Comparison of ENCODE assay signal across 29 cellular contexts in the genomic region with DNA sequence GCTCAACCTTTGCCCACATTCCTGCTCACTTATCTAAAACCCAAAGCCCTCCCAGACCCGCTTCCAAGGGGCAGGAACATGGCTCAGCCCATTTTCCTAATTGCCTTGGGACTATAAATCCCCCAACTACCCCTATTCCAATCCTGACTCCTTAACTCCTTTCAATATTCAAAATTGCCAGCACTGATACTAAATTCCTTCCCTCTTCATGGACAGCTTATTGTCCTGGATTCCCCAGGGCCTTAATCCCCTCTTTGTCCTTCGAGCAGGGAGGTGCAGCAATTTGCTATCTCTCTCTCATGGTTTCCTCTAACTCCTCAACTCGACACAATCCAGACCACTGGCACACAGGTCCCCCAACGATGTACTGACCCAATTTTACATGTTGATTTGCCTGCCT.
DNase-seq lines count a peak whose midpoint lies in the region; ATAC-seq, FAIRE-seq and TF ChIP-seq lines count a peak whose summit lies in the region.
"Had no signal": no experiment of that assay in that cellular context is flagged by ENCODE, and none has a peak within 500 bp of the region (broad histone marks: within the 10 kb centered on the region; RNA-seq: fewer than 3 reads in every experiment).

No MANE protein-coding gene starts in this region.

- TF ChIP-seq POLR2A in HepG2 (IDR thresholded peaks at IDR 0.05; ENCODE audit: insufficient read depth in 1 of 2, low read depth in 2 of 2, low read length in 2 of 2), result no peak
- TF ChIP-seq POLR2A in right lobe of liver (IDR thresholded peaks at IDR 0.05), result no peak
- TF ChIP-seq POLR2A in H1 (IDR thresholded peaks at IDR 0.05; ENCODE audit: control extremely low read depth in 1 of 2, low read depth in 2 of 2, low read length in 2 of 2), result no peak
- TF ChIP-seq POLR2A in GM12892 (IDR thresholded peaks at IDR 0.05; ENCODE audit: low read depth, low read length), result no peak

- no peak overlapping the region for H3K4me3 Mint-ChIP-seq in stimulated activated effector memory CD8-positive, alpha-beta T cell treated with anti-CD3 and anti-CD28 coated beads, Interleukin-12 subunit alpha, Interleukin-12 subunit beta, amount 100 ng/mL, for 72 hours
- H3K4me3 Mint-ChIP-seq: activated CD8-positive, alpha-beta memory T cell treated with anti-CD3 and anti-CD28 coated beads, Interleukin-2, amount 10 ng/mL, durations not matched to agents 7 days and 5 days; activated naive CD8-positive, alpha-beta T cell; stimulated activated memory B cell treated with anti-CD40 and anti-IgM and Interleukin-4, amounts not matched to agents 10 μg/mL and 1 μg/mL and 100 μg/mL, for 72 hours had no signal

- H2BK5ac ChIP-seq in H1 (ENCODE audit: low read depth, low read length), result no peak overlapping the region

- H4K20me1 ChIP-seq in HepG2 (ENCODE audit: insufficient read depth, low read length) (no peaks in the 10 kb centered on the region), H1 (replicated peaks in 1 of 2; ENCODE audit: control insufficient read depth in 1 of 2, insufficient read depth in 2 of 2, low read length in 2 of 2) (no peaks in the 10 kb centered on the region)

- TF ChIP-seq RAD21 in HepG2 (CRISPR knock-in tag; IDR thresholded peaks at IDR 0.05) (no peak), H1 (IDR thresholded peaks at IDR 0.05 in 1 of 2, conservative IDR thresholded peaks at IDR 0.05 in 1 of 2; ENCODE audit: low read depth in 2 of 2, low read length in 2 of 2) (no peak)

- no peak for TF ChIP-seq CTCF in HepG2 (CRISPR knock-in tag; IDR thresholded peaks at IDR 0.05)
- TF ChIP-seq CTCF in right lobe of liver (IDR thresholded peaks at IDR 0.05), result no peak
- TF ChIP-seq CTCF in H1 (IDR thresholded peaks at IDR 0.05; ENCODE audit: control extremely low read depth in 1 of 3, insufficient read depth in 1 of 3, low read depth in 1 of 3, low read length in 3 of 3), result no peak

- H3K79me2 ChIP-seq in HepG2 (ENCODE audit: insufficient read depth, low read length) (no peaks in the 10 kb centered on the region), H1 (ENCODE audit: control insufficient read depth in 1 of 2, insufficient read depth in 2 of 2, low read length in 2 of 2) (no peaks in the 10 kb centered on the region)

- H2BK12ac ChIP-seq in H1 (ENCODE audit: low read depth, low read length), result no peak overlapping the region

- CTCF ChIA-PET in HepG2 (lab: Yijun Ruan, JAX; ENCODE audit: low intra/inter-chr PET ratio, low total read pairs) (interaction anchor here (0.7 kb wide), 1 partner anchor 13 kb away, joined by 3 read pairs; no protein-coding TSS in a partner anchor), H1 (lab: Charles Lee; ENCODE audit: partially characterized antibody) (interaction anchor here (1.5 to 2.2 kb wide), 4 partner anchors 10 to 332 kb away, joined by 4 to 6 read pairs (median 6); no protein-coding TSS in a partner anchor)

- no peak overlapping the region for H2BK120ac ChIP-seq in H1 (replicated peaks; ENCODE audit: low read depth, low read length)

- no peak overlapping the region for H3K14ac ChIP-seq in H1 (ENCODE audit: insufficient read length)

- H3K9me3 ChIP-seq in HepG2 (ENCODE audit: low read length) (no peaks in the 10 kb centered on the region), right lobe of liver (no peaks in the 10 kb centered on the region), H1 (ENCODE audit: insufficient read depth in 2 of 2, low read depth in 1 of 2, low read length in 1 of 2) (no peaks in the 10 kb centered on the region)
- H3K9me3 ChIP-seq: A549, ascending aorta, BE2C, SK-N-SH, testis, vagina had no signal

- intact Hi-C loops in HepG2 (cut with micrococcal nuclease; ENCODE audit: unreplicated experiment), result no loop called here
- intact Hi-C loops in right lobe of liver (cut with DNase I), result no loop called here

- peaks cover 12% of the 10 kb centered on the region for H3K4me1 Mint-ChIP-seq in stimulated activated effector memory CD8-positive, alpha-beta T cell treated with anti-CD3 and anti-CD28 coated beads, Interleukin-12 subunit alpha, Interleukin-12 subunit beta, amount 100 ng/mL, for 72 hours
- H3K4me1 Mint-ChIP-seq: stimulated activated memory B cell treated with anti-CD40 and anti-IgM and Interleukin-4, amounts not matched to agents 10 μg/mL and 1 μg/mL and 100 μg/mL, for 72 hours had no signal

- peak overlapping the region; percentile 50 for H3K27ac Mint-ChIP-seq in stimulated activated effector memory CD8-positive, alpha-beta T cell treated with anti-CD3 and anti-CD28 coated beads, Interleukin-12 subunit alpha, Interleukin-12 subunit beta, amount 100 ng/mL, for 72 hours
- H3K27ac Mint-ChIP-seq: activated CD8-positive, alpha-beta memory T cell treated with anti-CD3 and anti-CD28 coated beads, Interleukin-2, amount 10 ng/mL, durations not matched to agents 7 days and 5 days; activated naive CD8-positive, alpha-beta T cell; stimulated activated memory B cell treated with anti-CD40 and anti-IgM and Interleukin-4, amounts not matched to agents 10 μg/mL and 1 μg/mL and 100 μg/mL, for 72 hours had no signal

- H3K4me1 ChIP-seq in HepG2 (ENCODE audit: insufficient read depth, low read length) (peaks cover 49% of the 10 kb centered on the region), right lobe of liver (peaks cover 0 to 7% (median 0%) of the 10 kb centered on the region in 4 donors), H1 (replicated peaks in 1 of 4; ENCODE audit: control insufficient read depth in 3 of 4, insufficient read depth in 4 of 4, low read length in 3 of 4) (peaks cover 6 to 23% (median 10%) of the 10 kb centered on the region in 4 experiments; a peak in 6 of 7 replicates)
- H3K4me1 ChIP-seq: ascending aorta, BE2C, testis, vagina had no signal

- no peak overlapping the region for H3K23ac ChIP-seq in H1 (ENCODE audit: insufficient read length)

- no peak for DNase-seq in HepG2 (ENCODE audit: low spot score)
- no peak for DNase-seq in right lobe of liver
- peak; percentile 75 for DNase-seq in NCI-H82 (lab: John Stamatoyannopoulos, UW)
- no peak for DNase-seq in H1 (ENCODE audit: low read depth in 1 of 2, low spot score in 2 of 2)
- no peak for DNase-seq in stimulated activated effector memory CD8-positive, alpha-beta T cell treated with anti-CD3 and anti-CD28 coated beads, Interleukin-12 subunit alpha, Interleukin-12 subunit beta, amount 100 ng/mL, for 72 hours (ENCODE audit: low spot score in 2 of 2)
- no peak for DNase-seq in GM12892 (ENCODE audit: insufficient read length)
- DNase-seq in activated CD4-positive, alpha-beta T cell treated with anti-CD3 and anti-CD28 coated beads for 4 hours, result no peak
- DNase-seq in HTR-8/SVneo (ENCODE audit: insufficient read length, low spot score), result no peak
- DNase-seq: activated CD4-positive, alpha-beta T cell treated with anti-CD3 and anti-CD28 coated beads, Interleukin-2, amount 50 U/mL, for 1 hour; activated CD8-positive, alpha-beta memory T cell treated with anti-CD3 and anti-CD28 coated beads, Interleukin-2, amount 10 ng/mL, durations not matched to agents 7 days and 5 days; BE2C; DMS79 treated with DMSO at 0.1 percent for 48 hours; effector CD4-positive, alpha-beta T cell; kidney glomerular epithelial cell; MM.1S; NCI-H1417 treated with DMSO at 0.1 percent for 48 hours; nucleus accumbens; RPMI8226; SK-N-SH; stimulated activated CD4-positive, alpha-beta T cell treated with anti-CD3 and anti-CD28 coated beads, Interleukin-2, amount 100 ng/mL, for 24 hours; testis had no signal

- H2AK5ac ChIP-seq in H1 (ENCODE audit: low read depth, low read length), result no peak overlapping the region

- no peak overlapping the region for H2BK20ac ChIP-seq in H1 (ENCODE audit: low read length)

- no peak overlapping the region for H4K5ac ChIP-seq in H1 (ENCODE audit: insufficient read length, low read depth, low read length)

- H4K8ac ChIP-seq in H1 (ENCODE audit: extremely low read depth, insufficient read depth, low read length), result no peak overlapping the region

- H3K4me3 ChIP-seq in HepG2 (replicated peaks in 1 of 3; ENCODE audit: insufficient read depth in 1 of 3, low read depth in 2 of 3, low read length in 3 of 3) (no peak overlapping the region), right lobe of liver (no peak overlapping the region), H1 (ENCODE audit: extremely low read depth in 1 of 4, insufficient read depth in 2 of 4, low read depth in 3 of 4, low read length in 4 of 4) (no peak overlapping the region)
- H3K4me3 ChIP-seq: A549, ascending aorta, GM12878, skin epidermis, testis, vagina had no signal

- no peak overlapping the region for H3K4ac ChIP-seq in H1 (replicated peaks; ENCODE audit: insufficient read length, low read depth, low read length)

- H4K91ac ChIP-seq in H1 (replicated peaks; ENCODE audit: insufficient read length, low read length), result no peak overlapping the region

- H3K9ac ChIP-seq in HepG2 (ENCODE audit: insufficient read depth, low read depth, low read length) (no peak overlapping the region), H1 (replicated peaks in 1 of 4; ENCODE audit: extremely low read depth in 1 of 4, low read depth in 3 of 4, low read length in 3 of 4) (no peak overlapping the region)
- H3K9ac ChIP-seq: SK-N-SH had no signal

- in situ Hi-C loops in HepG2 (cut with HindIII; ENCODE audit: extremely low pct_ligation_motif_present, low pct_unique_long_range_greater_than_20kb), result loop anchor here (10.0 kb wide), 1 partner anchor 310 kb away; the partner anchor contains the start of gene DLX2

- H3K23me2 ChIP-seq in H1 (ENCODE audit: low read depth, low read length), result no peaks in the 10 kb centered on the region

- H3K36me3 ChIP-seq in HepG2 (replicated peaks in 1 of 2; ENCODE audit: control insufficient read depth in 1 of 2, insufficient read depth in 2 of 2, low read length in 2 of 2) (no peaks in the 10 kb centered on the region; a peak in 1 of 5 replicates), right lobe of liver (no peaks in the 10 kb centered on the region), H1 (ENCODE audit: control insufficient read depth in 2 of 4, insufficient read depth in 4 of 4, low read length in 3 of 4) (0 out of 8 replicates have a peak, but pooled peaks cover 0 to 2% (median 0%) of the 10 kb centered on the region in 4 experiments)
- H3K36me3 ChIP-seq: BE2C had no signal

- H2AFZ ChIP-seq in HepG2 (ENCODE audit: low read length) (no peak overlapping the region), H1 (ENCODE audit: low read length) (no peak overlapping the region)

- H3K27ac ChIP-seq in HepG2 (ENCODE audit: extremely low read length, insufficient read depth, low read length), result no peak overlapping the region
- H3K27ac ChIP-seq in right lobe of liver, result no peak overlapping the region
- no peak overlapping the region for H3K27ac ChIP-seq in H1 (ENCODE audit: low read depth, low read length)
- H3K27ac ChIP-seq: A549, ascending aorta, skin epidermis, testis, vagina had no signal

- H3K79me1 ChIP-seq in H1 (ENCODE audit: low read depth, low read length), result no peaks in the 10 kb centered on the region

- no peak overlapping the region for H3K18ac ChIP-seq in H1 (ENCODE audit: extremely low read depth, low read length)

- H3K27me3 ChIP-seq in HepG2 (ENCODE audit: control insufficient read depth in 1 of 2, insufficient read depth in 2 of 2, low read length in 2 of 2) (no peaks in the 10 kb centered on the region), right lobe of liver (no peaks in the 10 kb centered on the region), H1 (replicated peaks in 1 of 4; ENCODE audit: control insufficient read depth in 3 of 4, extremely low read depth in 1 of 4, insufficient read depth in 3 of 4, low read length in 3 of 4) (no peaks in the 10 kb centered on the region)
- H3K27me3 ChIP-seq: ascending aorta, BE2C, testis, vagina had no signal

- H3K56ac ChIP-seq in H1 (replicated peaks; ENCODE audit: insufficient read length, low read depth, low read length), result no peak overlapping the region

- no peak for TF ChIP-seq EP300 in HepG2 (IDR thresholded peaks at IDR 0.05; ENCODE audit: low read depth in 2 of 2, low read length in 2 of 2)
- no peak for TF ChIP-seq EP300 in HepG2 (CRISPR knock-in tag; IDR thresholded peaks at IDR 0.05; ENCODE audit: borderline replicate concordance)
- no peak for TF ChIP-seq EP300 in H1 (IDR thresholded peaks at IDR 0.05; ENCODE audit: borderline replicate concordance in 1 of 2, low read depth in 2 of 2, low read length in 2 of 2)

- H3K4me2 ChIP-seq in HepG2 (ENCODE audit: low read depth, low read length), result no peak overlapping the region
- H3K4me2 ChIP-seq in H1 (ENCODE audit: insufficient read depth in 1 of 2, low read depth in 2 of 2, low read length in 2 of 2), result peak overlapping the region; percentile 9 to 40; a peak in 1 of 4 replicates
- H3K4me2 ChIP-seq: A549, SK-N-SH had no signal

- BruUV-seq in HepG2 (replicated peaks; lab: Mats Ljungman, UMichigan), result no TSS peak

- no peak overlapping the region for H2BK15ac ChIP-seq in H1 (ENCODE audit: low read length)

- 69% methylated on average over 4 of the region's 4 CpGs for WGBS in HepG2 (ENCODE audit: low lambda C conversion rate)
- 57% methylated on average over 4 of the region's 4 CpGs for WGBS in right lobe of liver (ENCODE audit: insufficient coverage, low coverage, low lambda C conversion rate, missing lambda C conversion rate)
- 57% methylated on average over 4 of the region's 4 CpGs; no CpG with 5 or more reads in 1 of the 2 experiments for WGBS in H1 (ENCODE audit: extremely low coverage in 1 of 2, insufficient coverage in 1 of 2, insufficient read length in 1 of 2, insufficient replicate concordance in 2 of 2, low coverage in 1 of 2, low lambda C conversion rate in 2 of 2, missing lambda C conversion rate in 1 of 2), 2 experiments

- ATAC-seq in HepG2 (no peak), right lobe of liver (no peak)
- ATAC-seq in stimulated activated effector memory CD8-positive, alpha-beta T cell treated with anti-CD3 and anti-CD28 coated beads, Interleukin-12 subunit alpha, Interleukin-12 subunit beta, amount 100 ng/mL, for 72 hours, result no peak
- ATAC-seq: A549; activated CD8-positive, alpha-beta memory T cell treated with anti-CD3 and anti-CD28 coated beads, Interleukin-2, amount 10 ng/mL, durations not matched to agents 7 days and 5 days; GM12878; HCT116; stimulated activated memory B cell treated with anti-CD40 and anti-IgM and Interleukin-4, amounts not matched to agents 10 μg/mL and 1 μg/mL and 100 μg/mL, for 72 hours had no signal

- FAIRE-seq in HepG2 (lab: Jason Lieb, UNC) (no peak), H1 (lab: Jason Lieb, UNC) (no peak), GM12892 (lab: Jason Lieb, UNC) (no peak), HTR-8/SVneo (lab: Jason Lieb, UNC) (no peak)
- FAIRE-seq: A549, GM12878 had no signal

- H3K36me3 Mint-ChIP-seq in stimulated activated effector memory CD8-positive, alpha-beta T cell treated with anti-CD3 and anti-CD28 coated beads, Interleukin-12 subunit alpha, Interleukin-12 subunit beta, amount 100 ng/mL, for 72 hours, result peaks cover 38% of the 10 kb centered on the region

- H3K9me3 Mint-ChIP-seq in stimulated activated effector memory CD8-positive, alpha-beta T cell treated with anti-CD3 and anti-CD28 coated beads, Interleukin-12 subunit alpha, Interleukin-12 subunit beta, amount 100 ng/mL, for 72 hours, result no peaks in the 10 kb centered on the region
- H3K9me3 Mint-ChIP-seq: stimulated activated memory B cell treated with anti-CD40 and anti-IgM and Interleukin-4, amounts not matched to agents 10 μg/mL and 1 μg/mL and 100 μg/mL, for 72 hours had no signal

- POLR2A ChIA-PET in HepG2 (lab: Yijun Ruan, JAX) (no interaction called here), H1 (lab: Charles Lee; ENCODE audit: partially characterized antibody) (no interaction called here)
